ENCODE assay signal across 9 cellular contexts in the genomic region with DNA sequence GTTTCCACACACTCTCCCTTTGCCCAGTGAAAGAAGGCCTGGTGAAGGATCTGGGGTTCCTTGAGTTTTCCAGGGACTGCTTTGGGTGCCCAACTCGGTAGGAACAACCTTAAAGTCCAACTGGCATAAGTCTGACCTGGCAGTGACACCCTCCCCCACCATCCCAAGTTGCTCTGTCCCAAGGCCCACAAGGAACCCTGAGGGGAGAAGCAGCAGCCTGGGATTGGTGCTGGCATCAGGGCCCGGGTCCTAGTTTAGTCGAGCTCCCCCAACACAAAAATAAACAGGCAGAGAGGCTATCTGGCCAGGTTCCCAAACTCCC. TPM values are rescaled to one million over a fixed set of nuclear protein-coding genes. Genes with fewer than 3 reads are reported as not detected.
DNase-seq lines count a peak whose midpoint lies in the region; ATAC-seq and TF ChIP-seq lines count a peak whose summit lies in the region.
"Had no signal": no experiment of that assay in that cellular context is flagged by ENCODE, and none has a peak within 500 bp of the region (broad histone marks: within the 10 kb centered on the region; RNA-seq: fewer than 3 reads in every experiment).

No MANE protein-coding gene starts in this region.

- H3K4me3 ChIP-seq in AG09309 (ENCODE audit: control insufficient read depth, low read depth, low read length) (peak overlapping the region; percentile 88), choroid plexus epithelial cell (ENCODE audit: low read depth, low read length) (peak overlapping the region; percentile 93)

- TF ChIP-seq CTCF in AG09309 (IDR thresholded peaks at IDR 0.05; ENCODE audit: control insufficient read depth, insufficient read depth, low read depth, low read length, missing control alignments) (no peak), choroid plexus epithelial cell (conservative IDR thresholded peaks at IDR 0.05; ENCODE audit: low read depth, low read length) (no peak)

- no peak for DNase-seq in AG09309 (ENCODE audit: low read depth)
- peak; percentile 14 for DNase-seq in KBM-7
- DNase-seq in choroid plexus epithelial cell (ENCODE audit: low read depth) = no peak
- DNase-seq in naive B cell = no peak
- no peak for DNase-seq in activated effector memory CD4-positive, alpha-beta T cell treated with Interleukin-2 at 50 U/mL for 16 hours
- no peak for DNase-seq in ureter (ENCODE audit: low spot score)

- peak overlapping the region; percentile 49 to 96 (median 82) for H3K27ac Mint-ChIP-seq in naive B cell

- H3K36me3 Mint-ChIP-seq in naive B cell = peaks cover 0 to 3% of the 10 kb centered on the region in 2 donors

- H3K9me3 Mint-ChIP-seq in naive B cell = no peaks in the 10 kb centered on the region

- peak overlapping the region; percentile 61 to 96 (median 93) for H3K4me3 Mint-ChIP-seq in naive B cell

- in situ Hi-C loops in KBM-7 (cut with MboI; ENCODE audit: low pct_unique_long_range_greater_than_20kb, low sequenced_read_pairs) = no loop called here

- H3K4me1 Mint-ChIP-seq in naive B cell = peaks cover 60 to 69% (median 66%) of the 10 kb centered on the region in 3 donors

- no peaks in the 10 kb centered on the region for H3K27me3 Mint-ChIP-seq in naive B cell

- ATAC-seq in naive B cell (ENCODE audit: low read depth in 2 of 2) = no peak
- ATAC-seq in HG02610 (IDR thresholded peaks at IDR 0.05; ENCODE audit: unreplicated experiment) = no peak
- ATAC-seq in HG03108 (IDR thresholded peaks at IDR 0.05; ENCODE audit: unreplicated experiment) = no peak

RNA-seq across cellular contexts. Expression of a gene that starts 1.6 kb away (rescaled TPM):
- 10 to 100 TPM in 3 of 6 donors, 1 to 10 TPM in 3; 2.6 to 33.6 (median 9.7) TPM for polyA plus RNA-seq in naive B cell (ENCODE audit: low read depth in 6 of 6)
- 115 TPM for total RNA-seq in ureter

RNA-seq across cellular contexts. Expression of a gene that starts 10.8 kb away (rescaled TPM):
- polyA plus RNA-seq in naive B cell (ENCODE audit: low read depth in 6 of 6) = 1 to 10 TPM; 4.5 to 8.6 (median 6.1) TPM
- not detected for total RNA-seq in ureter

RNA-seq across cellular contexts. Expression of a gene that starts 35.6 kb away (rescaled TPM):
- not detected for polyA plus RNA-seq in naive B cell (ENCODE audit: low read depth in 6 of 6)
- 0.70 TPM for total RNA-seq in ureter
- total RNA-seq: activated CD8-positive, alpha-beta memory T cell treated with anti-CD3 and anti-CD28 coated beads for 36 hours had no signal

RNA-seq across cellular contexts. Expression of a gene that starts 40.4 kb away (rescaled TPM):
- polyA plus RNA-seq in naive B cell (ENCODE audit: low read depth in 6 of 6) = 10 to 100 TPM; 36.2 to 76.2 (median 52.1) TPM
- total RNA-seq in ureter = 72.6 TPM

RNA-seq across cellular contexts. Expression of a gene that starts 51.6 kb away (rescaled TPM):
- polyA plus RNA-seq in naive B cell (ENCODE audit: low read depth in 6 of 6) = 10 to 100 TPM; 42.4 to 93.6 (median 59.1) TPM
- total RNA-seq in ureter = 85.7 TPM
